Comparison of ENCODE assay signal across 1 cellular context in the genomic region with DNA sequence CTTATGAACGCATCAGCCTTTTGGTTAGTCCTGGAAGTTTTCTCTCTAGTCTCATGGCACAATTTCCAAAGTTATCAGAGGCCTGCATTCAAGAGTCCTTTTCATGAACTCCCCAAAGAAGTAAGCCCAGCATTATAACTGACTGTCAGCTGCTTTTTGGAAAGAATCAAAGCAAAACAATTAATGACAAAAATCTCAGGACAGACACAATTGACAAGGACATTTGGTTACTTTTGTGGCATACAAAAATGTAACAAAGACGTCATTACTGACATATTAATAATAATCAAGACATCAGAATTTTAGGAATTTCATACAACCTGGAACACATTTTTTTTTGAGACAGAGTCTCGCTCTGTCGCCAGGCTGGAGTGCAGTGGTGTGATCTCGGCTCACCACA.
TF ChIP-seq lines count a peak whose summit lies in the region.

No MANE protein-coding gene starts in this region.

TF ChIP-seq in GM12878, 131 proteins besides CTCF, POLR2A, EP300 and RAD21 (continued from another document):
- TF ChIP-seq USF2 (IDR thresholded peaks at IDR 0.05; ENCODE audit: borderline replicate concordance, low read depth, low read length) = no peak
- TF ChIP-seq, protein P1, sequence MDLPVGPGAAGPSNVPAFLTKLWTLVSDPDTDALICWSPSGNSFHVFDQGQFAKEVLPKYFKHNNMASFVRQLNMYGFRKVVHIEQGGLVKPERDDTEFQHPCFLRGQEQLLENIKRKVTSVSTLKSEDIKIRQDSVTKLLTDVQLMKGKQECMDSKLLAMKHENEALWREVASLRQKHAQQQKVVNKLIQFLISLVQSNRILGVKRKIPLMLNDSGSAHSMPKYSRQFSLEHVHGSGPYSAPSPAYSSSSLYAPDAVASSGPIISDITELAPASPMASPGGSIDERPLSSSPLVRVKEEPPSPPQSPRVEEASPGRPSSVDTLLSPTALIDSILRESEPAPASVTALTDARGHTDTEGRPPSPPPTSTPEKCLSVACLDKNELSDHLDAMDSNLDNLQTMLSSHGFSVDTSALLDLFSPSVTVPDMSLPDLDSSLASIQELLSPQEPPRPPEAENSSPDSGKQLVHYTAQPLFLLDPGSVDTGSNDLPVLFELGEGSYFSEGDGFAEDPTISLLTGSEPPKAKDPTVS (IDR thresholded peaks at IDR 0.05; ENCODE audit: low read depth, low read length) = no peak
- no peak for TF ChIP-seq KDM1A (IDR thresholded peaks at IDR 0.05; ENCODE audit: borderline replicate concordance)
- no peak for TF ChIP-seq JUNB (IDR thresholded peaks at IDR 0.05)
- no peak for TF ChIP-seq RAD51 (IDR thresholded peaks at IDR 0.05)
- TF ChIP-seq EZH2 (IDR thresholded peaks at IDR 0.05; ENCODE audit: borderline replicate concordance, control insufficient read depth, low read depth, low read length) = no peak
- TF ChIP-seq TCF7 (IDR thresholded peaks at IDR 0.05; ENCODE audit: borderline replicate concordance) = no peak
- TF ChIP-seq, protein P2, sequence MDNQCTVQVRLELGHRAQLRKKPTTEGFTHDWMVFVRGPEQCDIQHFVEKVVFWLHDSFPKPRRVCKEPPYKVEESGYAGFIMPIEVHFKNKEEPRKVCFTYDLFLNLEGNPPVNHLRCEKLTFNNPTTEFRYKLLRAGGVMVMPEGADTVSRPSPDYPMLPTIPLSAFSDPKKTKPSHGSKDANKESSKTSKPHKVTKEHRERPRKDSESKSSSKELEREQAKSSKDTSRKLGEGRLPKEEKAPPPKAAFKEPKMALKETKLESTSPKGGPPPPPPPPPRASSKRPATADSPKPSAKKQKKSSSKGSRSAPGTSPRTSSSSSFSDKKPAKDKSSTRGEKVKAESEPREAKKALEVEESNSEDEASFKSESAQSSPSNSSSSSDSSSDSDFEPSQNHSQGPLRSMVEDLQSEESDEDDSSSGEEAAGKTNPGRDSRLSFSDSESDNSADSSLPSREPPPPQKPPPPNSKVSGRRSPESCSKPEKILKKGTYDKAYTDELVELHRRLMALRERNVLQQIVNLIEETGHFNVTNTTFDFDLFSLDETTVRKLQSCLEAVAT (IDR thresholded peaks at IDR 0.05) = no peak
- TF ChIP-seq SREBF2 (IDR thresholded peaks at IDR 0.05; ENCODE audit: low read length) = no peak
- no peak for TF ChIP-seq CHD2 (IDR thresholded peaks at IDR 0.05; ENCODE audit: borderline replicate concordance, low read depth, low read length)
- no peak for TF ChIP-seq PAX8 (IDR thresholded peaks at IDR 0.05)
- no peak for TF ChIP-seq SMAD1 (IDR thresholded peaks at IDR 0.05; ENCODE audit: low read depth, partially characterized antibody)
- no peak for TF ChIP-seq SMC3 (IDR thresholded peaks at IDR 0.05; ENCODE audit: borderline replicate concordance, low read length)
- no peak for TF ChIP-seq HDAC6 (IDR thresholded peaks at IDR 0.05; ENCODE audit: unreplicated experiment)
- TF ChIP-seq TBL1XR1 (IDR thresholded peaks at IDR 0.05; ENCODE audit: low read depth, low read length) = no peak
- no peak for TF ChIP-seq WRNIP1 (IDR thresholded peaks at IDR 0.05; ENCODE audit: borderline replicate concordance, low read depth, low read length)
- TF ChIP-seq POU2F2 (IDR thresholded peaks at IDR 0.05; ENCODE audit: borderline replicate concordance, low read depth, low read length) = no peak
- TF ChIP-seq ZSCAN29 (IDR thresholded peaks at IDR 0.05) = no peak
